ENCODE assay signal across 28 cellular contexts in genomic region chr13:33882804-33883203, GRCh38.
"Had no signal": no experiment of that assay in that cellular context is flagged by ENCODE, and none has a peak within 500 bp of the region (broad histone marks: within the 10 kb centered on the region; RNA-seq: fewer than 3 reads in every experiment).

No MANE protein-coding gene starts in this region.

- H3K4me3 ChIP-seq: colonic mucosa, coronary artery, dorsolateral prefrontal cortex, esophagus muscularis mucosa, esophagus squamous epithelium, gastrocnemius medialis, gastroesophageal sphincter, heart left ventricle, heart right ventricle had no signal

- FAIRE-seq: colon, endometrium, endothelial cell of umbilical vein, frontal cortex had no signal

- H3K27ac ChIP-seq: colonic mucosa, coronary artery, dorsolateral prefrontal cortex, epithelial cell of prostate, esophagus muscularis mucosa, esophagus squamous epithelium, foreskin keratinocyte, gastrocnemius medialis, gastroesophageal sphincter, heart left ventricle, heart right ventricle had no signal

- ATAC-seq: effector memory CD8-positive, alpha-beta T cell; esophagus mucosa; foreskin keratinocyte; gastrocnemius medialis; gastroesophageal sphincter; heart left ventricle; heart right ventricle had no signal

- DNase-seq: colonic mucosa; cortex of kidney; dermis blood vessel endothelial cell; dorsolateral prefrontal cortex; effector CD4-positive, alpha-beta T cell; effector CD8-positive, alpha-beta T cell; effector memory CD4-positive, alpha-beta T cell; effector memory CD8-positive, alpha-beta T cell; endodermal cell; erythroblast; esophagus squamous epithelium; foreskin fibroblast; foreskin keratinocyte; foreskin melanocyte; gastrocnemius medialis; glutamatergic neuron; head of caudate nucleus; heart left ventricle; heart right ventricle had no signal
